Comparison of ENCODE assay signal across 20 cellular contexts in genomic region chr16:12567602-12568001, GRCh38.
A peak's percentile ranks its signal among the peaks of the same experiment; 100 is the strongest.
DNase-seq lines count a peak whose midpoint lies in the region; ATAC-seq and TF ChIP-seq lines count a peak whose summit lies in the region.
"Had no signal": no experiment of that assay in that cellular context is flagged by ENCODE, and none has a peak within 500 bp of the region (broad histone marks: within the 10 kb centered on the region; RNA-seq: fewer than 3 reads in every experiment).

No MANE protein-coding gene starts in this region.

- H3K36me3 Mint-ChIP-seq in T-helper 1 cell treated with Interleukin-12 subunit alpha and Interleukin-12 subunit beta and Interleukin-4 antibody, amounts not matched to agents 30 μg/mL and 1 μg/mL, for 36 hours (ENCODE audit: low read depth), result peaks cover 72% of the 10 kb centered on the region
- peaks cover 13% of the 10 kb centered on the region for H3K36me3 Mint-ChIP-seq in activated naive CD8-positive, alpha-beta T cell
- H3K36me3 Mint-ChIP-seq in activated naive CD8-positive, alpha-beta T cell treated with anti-CD3 and anti-CD28 coated beads, Interleukin-2, amount 50 U/mL, for 24 hours (ENCODE audit: low read depth), result peaks cover 16% of the 10 kb centered on the region
- H3K36me3 Mint-ChIP-seq in activated CD8-positive, alpha-beta T cell treated with anti-CD3 and anti-CD28 coated beads, Interleukin-2, amount 10 ng/mL, durations not matched to agents 7 days and 5 days (ENCODE audit: low read depth), result peaks cover 3% of the 10 kb centered on the region

- H3K4me1 ChIP-seq in psoas muscle, result no peaks in the 10 kb centered on the region
- H3K4me1 ChIP-seq: BE2C had no signal

- DNase-seq in T-helper 1 cell (no peak), nucleus accumbens (lab: John Stamatoyannopoulos, UW) (no peak), psoas muscle (no peak)
- DNase-seq in activated naive CD8-positive, alpha-beta T cell treated with anti-CD3 and anti-CD28 coated beads, Interleukin-2, amount 50 U/mL, for 24 hours, result no peak
- no peak for DNase-seq in activated CD8-positive, alpha-beta T cell treated with anti-CD3 and anti-CD28 coated beads, Interleukin-2, amount 10 ng/mL, durations not matched to agents 7 days and 5 days
- DNase-seq: BE2C, DMS79 treated with DMSO at 0.1 percent for 48 hours, H7, NCI-H1048, NCI-H146, NCI-H2081, NCI-H510A treated with DMSO at 0.1 percent for 48 hours, NCI-H82, PC-3 had no signal

- no peaks in the 10 kb centered on the region for H3K9me3 ChIP-seq in psoas muscle
- H3K9me3 ChIP-seq: BE2C had no signal

- H3K27me3 Mint-ChIP-seq in T-helper 1 cell treated with Interleukin-12 subunit alpha and Interleukin-12 subunit beta and Interleukin-4 antibody, amounts not matched to agents 30 μg/mL and 1 μg/mL, for 36 hours (ENCODE audit: low read depth), result no peaks in the 10 kb centered on the region
- H3K27me3 Mint-ChIP-seq in activated naive CD8-positive, alpha-beta T cell, result no peaks in the 10 kb centered on the region
- no peaks in the 10 kb centered on the region for H3K27me3 Mint-ChIP-seq in activated naive CD8-positive, alpha-beta T cell treated with anti-CD3 and anti-CD28 coated beads, Interleukin-2, amount 50 U/mL, for 24 hours
- no peaks in the 10 kb centered on the region for H3K27me3 Mint-ChIP-seq in activated CD8-positive, alpha-beta T cell treated with anti-CD3 and anti-CD28 coated beads, Interleukin-2, amount 10 ng/mL, durations not matched to agents 7 days and 5 days (ENCODE audit: low read depth)

- H3K4me1 Mint-ChIP-seq in T-helper 1 cell treated with Interleukin-12 subunit alpha and Interleukin-12 subunit beta and Interleukin-4 antibody, amounts not matched to agents 30 μg/mL and 1 μg/mL, for 36 hours (ENCODE audit: low read depth), result peaks cover 30% of the 10 kb centered on the region
- peaks cover 25% of the 10 kb centered on the region for H3K4me1 Mint-ChIP-seq in activated naive CD8-positive, alpha-beta T cell (ENCODE audit: low read depth)
- peaks cover 21% of the 10 kb centered on the region for H3K4me1 Mint-ChIP-seq in activated naive CD8-positive, alpha-beta T cell treated with anti-CD3 and anti-CD28 coated beads, Interleukin-2, amount 50 U/mL, for 24 hours
- peaks cover 12% of the 10 kb centered on the region for H3K4me1 Mint-ChIP-seq in activated CD8-positive, alpha-beta T cell treated with anti-CD3 and anti-CD28 coated beads, Interleukin-2, amount 10 ng/mL, durations not matched to agents 7 days and 5 days (ENCODE audit: low read depth)

- CTCF ChIA-PET in activated CD8-positive, alpha-beta T cell treated with anti-CD3 and anti-CD28 coated beads, Interleukin-2, amount 10 ng/mL, durations not matched to agents 7 days and 5 days (lab: Charles Lee), result no interaction called here

- intact Hi-C loops in psoas muscle (cut with DNase I), result no loop called here

- peaks cover 16% of the 10 kb centered on the region for H3K9me3 Mint-ChIP-seq in T-helper 1 cell treated with Interleukin-12 subunit alpha and Interleukin-12 subunit beta and Interleukin-4 antibody, amounts not matched to agents 30 μg/mL and 1 μg/mL, for 36 hours
- H3K9me3 Mint-ChIP-seq in activated naive CD8-positive, alpha-beta T cell (ENCODE audit: low read depth), result peaks cover 5% of the 10 kb centered on the region
- H3K9me3 Mint-ChIP-seq in activated naive CD8-positive, alpha-beta T cell treated with anti-CD3 and anti-CD28 coated beads, Interleukin-2, amount 50 U/mL, for 24 hours, result peaks cover 10% of the 10 kb centered on the region
- no peaks in the 10 kb centered on the region for H3K9me3 Mint-ChIP-seq in activated CD8-positive, alpha-beta T cell treated with anti-CD3 and anti-CD28 coated beads, Interleukin-2, amount 10 ng/mL, durations not matched to agents 7 days and 5 days (ENCODE audit: insufficient read depth)

- H3K27ac ChIP-seq in psoas muscle, result no peak overlapping the region
- H3K27ac ChIP-seq: 22Rv1, KMS-11 had no signal

- 87 to 95% (median 91%) methylated on average over 8 of the region's 8 CpGs for WGBS in psoas muscle, 3 donors

- TF ChIP-seq CTCF in psoas muscle (IDR thresholded peaks at IDR 0.05), result no peak

- POLR2A ChIA-PET in activated CD8-positive, alpha-beta T cell treated with anti-CD3 and anti-CD28 coated beads, Interleukin-2, amount 10 ng/mL, durations not matched to agents 7 days and 5 days (lab: Charles Lee), result no interaction called here

- H3K36me3 ChIP-seq in psoas muscle (ENCODE audit: insufficient read depth in 1 of 2, low read depth in 1 of 2), result peaks cover 0 to 7% of the 10 kb centered on the region in 2 donors
- H3K36me3 ChIP-seq: BE2C had no signal

- no peaks in the 10 kb centered on the region for H3K27me3 ChIP-seq in psoas muscle (ENCODE audit: insufficient read depth in 3 of 3, low read length in 2 of 3)
- H3K27me3 ChIP-seq: BE2C had no signal

- ATAC-seq in activated naive CD8-positive, alpha-beta T cell treated with anti-CD3 and anti-CD28 coated beads, Interleukin-2, amount 50 U/mL, for 24 hours, result no peak
- no peak for ATAC-seq in activated CD8-positive, alpha-beta T cell treated with anti-CD3 and anti-CD28 coated beads, Interleukin-2, amount 10 ng/mL, durations not matched to agents 7 days and 5 days
- ATAC-seq in psoas muscle (no peak), GM19351 (IDR thresholded peaks at IDR 0.05; ENCODE audit: unreplicated experiment) (no peak)
- ATAC-seq: HepG2, PC-3 had no signal

- peak overlapping the region; percentile 11 for H3K4me3 Mint-ChIP-seq in T-helper 1 cell treated with Interleukin-12 subunit alpha and Interleukin-12 subunit beta and Interleukin-4 antibody, amounts not matched to agents 30 μg/mL and 1 μg/mL, for 36 hours
- H3K4me3 Mint-ChIP-seq in activated naive CD8-positive, alpha-beta T cell, result no peak overlapping the region
- H3K4me3 Mint-ChIP-seq in activated naive CD8-positive, alpha-beta T cell treated with anti-CD3 and anti-CD28 coated beads, Interleukin-2, amount 50 U/mL, for 24 hours, result no peak overlapping the region
- H3K4me3 Mint-ChIP-seq in activated CD8-positive, alpha-beta T cell treated with anti-CD3 and anti-CD28 coated beads, Interleukin-2, amount 10 ng/mL, durations not matched to agents 7 days and 5 days, result no peak overlapping the region

- H3K27ac Mint-ChIP-seq in T-helper 1 cell treated with Interleukin-12 subunit alpha and Interleukin-12 subunit beta and Interleukin-4 antibody, amounts not matched to agents 30 μg/mL and 1 μg/mL, for 36 hours, result peak overlapping the region; percentile 28
- H3K27ac Mint-ChIP-seq in activated naive CD8-positive, alpha-beta T cell, result peak overlapping the region; percentile 28
- no peak overlapping the region for H3K27ac Mint-ChIP-seq in activated naive CD8-positive, alpha-beta T cell treated with anti-CD3 and anti-CD28 coated beads, Interleukin-2, amount 50 U/mL, for 24 hours
- H3K27ac Mint-ChIP-seq in activated CD8-positive, alpha-beta T cell treated with anti-CD3 and anti-CD28 coated beads, Interleukin-2, amount 10 ng/mL, durations not matched to agents 7 days and 5 days, result peak overlapping the region; percentile 22

- H3K4me3 ChIP-seq in psoas muscle, result no peak overlapping the region
